In the genomic region with DNA sequence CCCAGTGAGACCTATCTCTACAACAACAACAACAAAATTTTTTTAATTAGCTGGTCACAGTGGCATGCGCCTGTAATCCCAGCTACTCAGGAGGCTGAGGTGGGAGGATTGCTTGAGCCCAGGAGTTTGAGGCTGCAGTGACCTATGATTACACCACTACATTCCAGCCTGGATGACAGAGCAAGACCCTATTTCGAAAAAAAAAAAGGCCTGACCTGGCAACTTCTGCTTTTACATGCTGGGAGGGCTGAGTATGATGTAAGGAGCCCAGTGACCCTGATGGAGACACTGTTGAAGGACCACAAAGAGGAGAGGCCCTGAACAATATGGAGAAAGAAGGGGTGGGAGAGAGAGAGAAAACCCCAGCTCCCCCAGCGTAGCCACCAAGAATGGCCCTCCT, we compare ENCODE assay signal across 23 cellular contexts.
"Had no signal": no experiment of that assay in that cellular context is flagged by ENCODE, and none has a peak within 500 bp of the region (broad histone marks: within the 10 kb centered on the region; RNA-seq: fewer than 3 reads in every experiment).

No MANE protein-coding gene starts in this region.

- H3K36me3 ChIP-seq: ascending aorta, gastrocnemius medialis, tibial nerve, uterus had no signal

- DNase-seq: activated CD4-positive, CD25-positive, alpha-beta regulatory T cell treated with anti-CD3 and anti-CD28 coated beads, Interleukin-2, amount 50 U/mL, for 72 hours; activated effector memory CD4-positive, alpha-beta T cell treated with anti-CD3 and anti-CD28 coated beads, Interleukin-2, amount 50 U/mL, for 16 hours; activated naive CD4-positive, alpha-beta T cell treated with anti-CD3 and anti-CD28 coated beads, Interleukin-2, amount 50 U/mL, for 16 hours; activated T-cell treated with anti-CD3 and anti-CD28 coated beads, Interleukin-2, amount 50 U/mL, for 72 hours; gastrocnemius medialis; head of caudate nucleus; immature natural killer cell; kidney glomerular epithelial cell; left ventricle myocardium superior; stimulated activated CD4-positive, alpha-beta T cell treated with anti-CD3 and anti-CD28 coated beads, Interleukin-12 subunit alpha, Interleukin-12 subunit beta, amount 100 ng/mL, for 4 hours; stimulated activated CD4-positive, alpha-beta T cell treated with anti-CD3 and anti-CD28 coated beads, Interleukin-1b, Interleukin-23, amount 100 ng/mL, for 48 hours; stimulated activated naive CD8-positive, alpha-beta T cell treated with anti-CD3 and anti-CD28 coated beads, Interleukin-15, Interleukin-2, amounts not matched to agents 100 U/mL and 50 U/mL, for 24 hours; T-helper 9 cell; uterus had no signal

- H3K9me3 ChIP-seq: ascending aorta, gastrocnemius medialis, tibial nerve, uterus had no signal

- H3K27ac Mint-ChIP-seq: activated T-cell treated with anti-CD3 and anti-CD28 coated beads, Interleukin-2, amount 50 U/mL, for 72 hours; immature natural killer cell; memory B cell; progenitor cell of endocrine pancreas had no signal

- H3K27me3 ChIP-seq: ascending aorta, gastrocnemius medialis, tibial nerve, uterus had no signal

- H3K27ac ChIP-seq: ascending aorta, coronary artery, gastrocnemius medialis, tibial nerve, uterus, VCaP had no signal

- H3K4me3 ChIP-seq: ascending aorta, coronary artery, gastrocnemius medialis, tibial nerve, uterus had no signal

- H3K4me3 Mint-ChIP-seq: activated T-cell treated with anti-CD3 and anti-CD28 coated beads, Interleukin-2, amount 50 U/mL, for 72 hours; immature natural killer cell; memory B cell; neural crest cell had no signal

- H3K4me1 Mint-ChIP-seq: neural crest cell had no signal

- H3K4me1 ChIP-seq: ascending aorta, gastrocnemius medialis, tibial nerve, uterus had no signal

- H3K9me3 Mint-ChIP-seq: activated T-cell treated with anti-CD3 and anti-CD28 coated beads, Interleukin-2, amount 50 U/mL, for 72 hours; memory B cell; neural crest cell had no signal

- ATAC-seq: activated T-cell treated with anti-CD3 and anti-CD28 coated beads, Interleukin-2, amount 50 U/mL, for 72 hours; esophagus mucosa; gastrocnemius medialis; left ventricle myocardium superior; stimulated activated naive CD8-positive, alpha-beta T cell treated with anti-CD3 and anti-CD28 coated beads, Interleukin-15, Interleukin-2, amounts not matched to agents 100 U/mL and 50 U/mL, for 24 hours had no signal

- FAIRE-seq: endometrium had no signal
